34 cellular contexts compared by ENCODE assay signal in the genomic region with DNA sequence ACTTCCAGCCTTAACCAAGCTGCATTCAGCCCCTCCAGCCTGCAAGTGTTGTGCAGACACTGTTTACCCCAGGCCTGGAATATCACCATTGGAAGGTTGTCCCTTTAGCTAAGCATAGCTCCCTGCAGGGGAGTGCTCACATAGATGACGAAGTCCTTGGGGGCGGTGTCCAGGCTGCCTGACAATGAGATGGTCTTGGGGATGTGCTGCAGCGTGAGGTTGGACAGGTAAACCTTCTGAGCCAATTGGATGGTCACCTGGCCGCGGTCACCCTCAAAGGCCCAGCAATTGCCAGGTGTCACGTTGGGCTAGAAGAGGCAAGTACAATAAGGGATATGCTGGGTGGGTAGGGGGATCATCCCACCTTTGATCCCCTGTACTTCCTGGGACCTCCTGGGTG. TPM values are rescaled to one million over a fixed set of nuclear protein-coding genes. Genes with fewer than 3 reads are reported as not detected.
"Had no signal": no experiment of that assay in that cellular context is flagged by ENCODE, and none has a peak within 500 bp of the region (broad histone marks: within the 10 kb centered on the region; RNA-seq: fewer than 3 reads in every experiment).

No MANE protein-coding gene starts in this region.

- H3K9ac ChIP-seq: neural progenitor cell had no signal

- H3K4me3 ChIP-seq: colonic mucosa, esophagus muscularis mucosa, gastroesophageal sphincter, heart left ventricle, lower lobe of right lung, mucosa of descending colon, neural progenitor cell, psoas muscle, skin epidermis, suprapubic skin, thyroid gland, uterus had no signal

- H3K9me3 ChIP-seq: colonic mucosa, esophagus muscularis mucosa, gastroesophageal sphincter, heart left ventricle, lower lobe of right lung, mucosa of descending colon, psoas muscle, suprapubic skin, thyroid gland, uterus had no signal

- H3K27ac ChIP-seq: colonic mucosa, esophagus muscularis mucosa, foreskin keratinocyte, gastroesophageal sphincter, heart left ventricle, lower lobe of right lung, neural progenitor cell, psoas muscle, skin epidermis, suprapubic skin, thyroid gland, uterus had no signal

- H3K27me3 ChIP-seq: colonic mucosa, foreskin keratinocyte, heart left ventricle, neural progenitor cell, thyroid gland, uterus had no signal

- H3K36me3 ChIP-seq: colonic mucosa, esophagus muscularis mucosa, gastroesophageal sphincter, heart left ventricle, lower lobe of right lung, neural progenitor cell, suprapubic skin, thyroid gland, uterus had no signal

- H3K4me2 ChIP-seq: neural progenitor cell had no signal

- ATAC-seq: foreskin keratinocyte; gastroesophageal sphincter; heart left ventricle; left colon; left ventricle myocardium superior; lower lobe of right lung; mucosa of descending colon; naive thymus-derived CD4-positive, alpha-beta T cell; psoas muscle; right cardiac atrium; stimulated activated naive B cell treated with anti-CD40 and anti-IgM and Interleukin-4, amounts not matched to agents 10 μg/mL and 1 μg/mL and 100 μg/mL, for 72 hours had no signal

- H3K4me1 ChIP-seq: colonic mucosa, foreskin keratinocyte, lower lobe of right lung, psoas muscle, suprapubic skin, uterus had no signal

- DNase-seq: central memory CD4-positive, alpha-beta T cell; colonic mucosa; effector CD8-positive, alpha-beta T cell; foreskin keratinocyte; hippocampal formation; immature natural killer cell; islet precursor cell; kidney glomerular epithelial cell; left colon; left ventricle myocardium superior; lower lobe of right lung; mucosa of descending colon; naive thymus-derived CD4-positive, alpha-beta T cell; nucleus accumbens; psoas muscle; right cardiac atrium; stimulated activated CD4-positive, alpha-beta T cell treated with anti-CD3 and anti-CD28 coated beads, Interleukin-15, amount 100 ng/mL, for 24 hours; stimulated activated CD4-positive, alpha-beta T cell treated with anti-CD3 and anti-CD28 coated beads, Interleukin-2, amount 100 ng/mL, for 48 hours; stimulated activated naive B cell treated with anti-CD40 and anti-IgM and Interleukin-4, amounts not matched to agents 10 μg/mL and 1 μg/mL and 100 μg/mL, for 72 hours; thyroid gland; uterus had no signal

- FAIRE-seq: endothelial cell of umbilical vein had no signal

RNA-seq across cellular contexts. Expression of a gene that starts 18.6 kb away (rescaled TPM):
- total RNA-seq: cerebellum; colonic mucosa; endothelial cell of umbilical vein; epithelial cell of proximal tubule; esophagus muscularis mucosa; fibroblast of lung; foreskin keratinocyte; gastroesophageal sphincter; heart left ventricle; left colon; left ventricle myocardium superior; lower lobe of right lung; mesothelial cell of epicardium; mucosa of descending colon; naive thymus-derived CD4-positive, alpha-beta T cell; osteocyte; psoas muscle; renal cortical epithelial cell; right cardiac atrium; suprapubic skin; thyroid gland; uterus had no signal
- polyA plus RNA-seq: endothelial cell of umbilical vein; fibroblast of lung; foreskin keratinocyte; heart left ventricle; immature natural killer cell; naive thymus-derived CD4-positive, alpha-beta T cell; psoas muscle; right cardiac atrium had no signal

RNA-seq across cellular contexts. Expression of a gene that starts 21.9 kb away (rescaled TPM):
- total RNA-seq: cerebellum; endothelial cell of umbilical vein; epithelial cell of proximal tubule; esophagus muscularis mucosa; fibroblast of lung; foreskin keratinocyte; heart left ventricle; left colon; left ventricle myocardium superior; mesothelial cell of epicardium; mucosa of descending colon; naive thymus-derived CD4-positive, alpha-beta T cell; osteocyte; psoas muscle; renal cortical epithelial cell; right cardiac atrium; suprapubic skin; thyroid gland; uterus had no signal
- polyA plus RNA-seq: endothelial cell of umbilical vein; fibroblast of lung; foreskin keratinocyte; heart left ventricle; immature natural killer cell; naive thymus-derived CD4-positive, alpha-beta T cell; psoas muscle; right cardiac atrium had no signal

RNA-seq across cellular contexts. Expression of a gene that starts 45.9 kb away (rescaled TPM):
- total RNA-seq: cerebellum; colonic mucosa; endothelial cell of umbilical vein; epithelial cell of proximal tubule; esophagus muscularis mucosa; fibroblast of lung; foreskin keratinocyte; gastroesophageal sphincter; heart left ventricle; left colon; left ventricle myocardium superior; lower lobe of right lung; mesothelial cell of epicardium; mucosa of descending colon; naive thymus-derived CD4-positive, alpha-beta T cell; osteocyte; psoas muscle; renal cortical epithelial cell; right cardiac atrium; suprapubic skin; thyroid gland; uterus had no signal
- polyA plus RNA-seq: endothelial cell of umbilical vein; fibroblast of lung; foreskin keratinocyte; heart left ventricle; immature natural killer cell; naive thymus-derived CD4-positive, alpha-beta T cell; psoas muscle; right cardiac atrium had no signal
